ENCODE assay signal across 23 cellular contexts in the genomic region with DNA sequence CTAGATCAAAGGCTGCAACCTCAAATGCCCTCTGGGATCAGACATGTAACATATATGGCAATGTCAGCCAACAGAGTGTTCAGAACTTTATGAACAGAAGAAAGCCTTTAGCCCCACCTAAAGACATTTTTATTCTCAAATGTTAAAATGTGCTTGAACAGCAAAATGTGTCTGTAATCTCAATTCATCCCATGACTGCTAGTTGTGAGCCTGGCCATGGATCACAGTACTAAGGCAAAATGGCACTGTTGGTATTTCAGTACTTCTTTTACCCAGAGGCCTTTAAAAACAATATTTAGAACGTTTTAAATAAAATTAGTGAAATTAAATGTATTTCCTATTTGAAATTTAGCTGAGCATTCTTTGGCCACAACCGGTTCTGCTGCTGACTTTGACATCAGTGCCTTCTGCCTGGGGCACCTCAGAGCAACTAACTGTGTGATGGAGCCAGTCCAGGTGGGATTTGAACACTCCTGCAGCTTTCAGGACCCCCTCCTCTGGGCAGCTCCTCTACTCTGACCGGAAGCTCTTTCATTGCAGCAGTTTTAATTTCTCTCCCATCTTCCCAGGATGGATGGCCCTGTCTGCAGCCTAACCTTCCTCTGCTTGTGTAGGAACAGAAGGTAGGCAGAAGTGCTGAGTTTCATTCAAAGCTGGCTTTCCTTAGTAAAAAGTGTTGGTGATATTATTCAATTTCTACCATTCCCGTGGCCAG.
"Had no signal": no experiment of that assay in that cellular context is flagged by ENCODE, and none has a peak within 500 bp of the region (broad histone marks: within the 10 kb centered on the region; RNA-seq: fewer than 3 reads in every experiment).

No MANE protein-coding gene starts in this region.

- H3K36me3 Mint-ChIP-seq: memory B cell; mesothelial cell of epicardium; natural killer cell treated with Interleukin-12 subunit alpha and Interleukin-12 subunit beta and Interleukin-15 and Interleukin-18, amount 100 ng/mL, for 72 hours; stimulated activated memory B cell treated with anti-CD40 and anti-IgM and Interleukin-4, amounts not matched to agents 10 μg/mL and 1 μg/mL and 100 μg/mL, for 72 hours had no signal

- FAIRE-seq: endometrium, frontal cortex, islet of Langerhans had no signal

- H3K27ac Mint-ChIP-seq: memory B cell; mesothelial cell of epicardium; natural killer cell treated with Interleukin-12 subunit alpha and Interleukin-12 subunit beta and Interleukin-15 and Interleukin-18, amount 100 ng/mL, for 72 hours; stimulated activated memory B cell treated with anti-CD40 and anti-IgM and Interleukin-4, amounts not matched to agents 10 μg/mL and 1 μg/mL and 100 μg/mL, for 72 hours; stimulated activated naive CD8-positive, alpha-beta T cell treated with anti-CD3 and anti-CD28 coated beads, Interleukin-15, Interleukin-2, amounts not matched to agents 100 ng/mL and 50 ng/mL, for 24 hours had no signal

- DNase-seq: effector memory CD4-positive, alpha-beta T cell; hippocampal formation; kidney glomerular epithelial cell; lower lobe of right lung; occipital lobe; spleen; stimulated activated CD4-positive, alpha-beta T cell treated with anti-CD3 and anti-CD28 coated beads, Interleukin-15, amount 100 ng/mL, for 24 hours; stimulated activated CD4-positive, alpha-beta T cell treated with anti-CD3 and anti-CD28 coated beads, Interleukin-1b, Interleukin-23, amount 100 ng/mL, for 48 hours; stimulated activated CD4-positive, alpha-beta T cell treated with anti-CD3 and anti-CD28 coated beads, Interleukin-4, amount 100 ng/mL, for 24 hours; transverse colon had no signal

- H3K4me1 Mint-ChIP-seq: memory B cell; stimulated activated memory B cell treated with anti-CD40 and anti-IgM and Interleukin-4, amounts not matched to agents 10 μg/mL and 1 μg/mL and 100 μg/mL, for 72 hours had no signal

- H3K9me3 Mint-ChIP-seq: memory B cell; mesothelial cell of epicardium; natural killer cell treated with Interleukin-12 subunit alpha and Interleukin-12 subunit beta and Interleukin-15 and Interleukin-18, amount 100 ng/mL, for 72 hours; stimulated activated memory B cell treated with anti-CD40 and anti-IgM and Interleukin-4, amounts not matched to agents 10 μg/mL and 1 μg/mL and 100 μg/mL, for 72 hours; stimulated activated naive CD8-positive, alpha-beta T cell treated with anti-CD3 and anti-CD28 coated beads, Interleukin-15, Interleukin-2, amounts not matched to agents 100 ng/mL and 50 ng/mL, for 24 hours had no signal

- H3K4me1 ChIP-seq: lower lobe of right lung, parathyroid adenoma, prostate gland, transverse colon had no signal

- H3K27ac ChIP-seq: heart left ventricle, lower lobe of right lung, parathyroid adenoma, prostate gland, spleen, transverse colon had no signal

- ATAC-seq: left lobe of liver; lower lobe of right lung; sciatic nerve; stimulated activated memory B cell treated with anti-CD40 and anti-IgM and Interleukin-4, amounts not matched to agents 10 μg/mL and 1 μg/mL and 100 μg/mL, for 72 hours had no signal

- H3K4me3 ChIP-seq: heart left ventricle, lower lobe of right lung, prostate gland, spleen, transverse colon had no signal

- H3K27me3 ChIP-seq: spleen, transverse colon had no signal

- H3K36me3 ChIP-seq: heart left ventricle, lower lobe of right lung, prostate gland, spleen, transverse colon had no signal

- H3K9me3 ChIP-seq: heart left ventricle, lower lobe of right lung, prostate gland, spleen, transverse colon had no signal

- H3K4me3 Mint-ChIP-seq: memory B cell; mesothelial cell of epicardium; natural killer cell treated with Interleukin-12 subunit alpha and Interleukin-12 subunit beta and Interleukin-15 and Interleukin-18, amount 100 ng/mL, for 72 hours; stimulated activated memory B cell treated with anti-CD40 and anti-IgM and Interleukin-4, amounts not matched to agents 10 μg/mL and 1 μg/mL and 100 μg/mL, for 72 hours; stimulated activated naive CD8-positive, alpha-beta T cell treated with anti-CD3 and anti-CD28 coated beads, Interleukin-15, Interleukin-2, amounts not matched to agents 100 ng/mL and 50 ng/mL, for 24 hours had no signal
